In genomic region chr6:118567974-118568373, GRCh38 we compare ENCODE assay signal across 26 cellular contexts. TPM values are rescaled to one million over a fixed set of nuclear protein-coding genes. Genes with fewer than 3 reads are reported as not detected.
"Had no signal": no experiment of that assay in that cellular context is flagged by ENCODE, and none has a peak within 500 bp of the region (broad histone marks: within the 10 kb centered on the region; RNA-seq: fewer than 3 reads in every experiment).

No MANE protein-coding gene starts in this region.

- ATAC-seq: gastroesophageal sphincter; mucosa of descending colon; stimulated activated naive CD8-positive, alpha-beta T cell treated with anti-CD3 and anti-CD28 coated beads, Interleukin-15, Interleukin-2, amounts not matched to agents 100 U/mL and 50 U/mL, for 24 hours; WTC11 had no signal

- H3K4me1 Mint-ChIP-seq: neural crest cell had no signal

- H3K4me1 ChIP-seq: colonic mucosa, esophagus squamous epithelium had no signal

- H3K36me3 ChIP-seq: adrenal gland, colonic mucosa, esophagus squamous epithelium had no signal

- H3K27ac Mint-ChIP-seq: activated naive CD8-positive, alpha-beta T cell; activated T-helper 1 cell treated with anti-CD3 and anti-CD28 coated beads, Interleukin-12 subunit alpha, Interleukin-12 subunit beta, Interleukin-2, Interleukin-4 antibody, amounts not matched to agents 30 ng/mL and 10 ng/mL and 1 ng/mL, durations not matched to agents 14 hours and 24 hours and 36 hours; T-helper 1 cell treated with Interleukin-12 subunit alpha and Interleukin-12 subunit beta and Interleukin-4 antibody, amounts not matched to agents 30 μg/mL and 1 μg/mL, for 36 hours; WTC11 had no signal

- H3K27ac ChIP-seq: adrenal gland, colonic mucosa, dorsolateral prefrontal cortex, esophagus squamous epithelium, gastroesophageal sphincter, upper lobe of left lung had no signal

- FAIRE-seq: astrocyte, islet of Langerhans had no signal

- H3K27me3 Mint-ChIP-seq: activated naive CD8-positive, alpha-beta T cell; central memory CD8-positive, alpha-beta T cell had no signal

- H3K4me3 ChIP-seq: adrenal gland, colonic mucosa, dorsolateral prefrontal cortex, esophagus squamous epithelium, gastroesophageal sphincter, mucosa of descending colon, upper lobe of left lung had no signal

- H3K27me3 ChIP-seq: adrenal gland, colonic mucosa, dorsolateral prefrontal cortex, esophagus squamous epithelium, gastroesophageal sphincter, upper lobe of left lung had no signal

- DNase-seq: activated CD4-positive, alpha-beta T cell treated with anti-CD3 and anti-CD28 coated beads, Interleukin-2, amount 50 U/mL, for 48 hours; activated CD8-positive, alpha-beta memory T cell treated with anti-CD3 and anti-CD28 coated beads, Interleukin-2, amount 50 U/mL, for 48 hours; activated gamma-delta T cell treated with Interleukin-2 at 50 U/mL for 16 hours; adrenal gland; colonic mucosa; dorsolateral prefrontal cortex; esophagus squamous epithelium; head of caudate nucleus; mesendoderm; mucosa of descending colon; occipital lobe; stimulated activated CD4-positive, alpha-beta T cell treated with anti-CD3 and anti-CD28 coated beads, Interleukin-4, amount 100 ng/mL, for 24 hours; stimulated activated naive CD8-positive, alpha-beta T cell treated with anti-CD3 and anti-CD28 coated beads, Interleukin-15, Interleukin-2, amounts not matched to agents 100 U/mL and 50 U/mL, for 24 hours; T1000; upper lobe of left lung had no signal

- H3K4me3 Mint-ChIP-seq: activated naive CD8-positive, alpha-beta T cell; activated T-helper 1 cell treated with anti-CD3 and anti-CD28 coated beads, Interleukin-12 subunit alpha, Interleukin-12 subunit beta, Interleukin-2, Interleukin-4 antibody, amounts not matched to agents 30 ng/mL and 10 ng/mL and 1 ng/mL, durations not matched to agents 14 hours and 24 hours and 36 hours; central memory CD8-positive, alpha-beta T cell; neural crest cell; T-helper 1 cell treated with Interleukin-12 subunit alpha and Interleukin-12 subunit beta and Interleukin-4 antibody, amounts not matched to agents 30 μg/mL and 1 μg/mL, for 36 hours; WTC11 had no signal

- H3K9me3 Mint-ChIP-seq: central memory CD8-positive, alpha-beta T cell; neural crest cell; T-helper 1 cell treated with Interleukin-12 subunit alpha and Interleukin-12 subunit beta and Interleukin-4 antibody, amounts not matched to agents 30 μg/mL and 1 μg/mL, for 36 hours had no signal

- H3K9me3 ChIP-seq: adrenal gland, colonic mucosa, esophagus squamous epithelium, gastroesophageal sphincter, upper lobe of left lung had no signal

RNA-seq across cellular contexts. Expression of gene PLN, which starts 19.9 kb away (rescaled TPM):
- total RNA-seq: activated CD8-positive, alpha-beta memory T cell treated with anti-CD3 and anti-CD28 coated beads for 36 hours; activated T-helper 1 cell treated with anti-CD3 and anti-CD28 coated beads, Interleukin-12 subunit alpha, Interleukin-12 subunit beta, Interleukin-2, Interleukin-4 antibody, amounts not matched to agents 30 ng/mL and 10 ng/mL and 1 ng/mL, durations not matched to agents 14 hours and 24 hours and 36 hours; astrocyte; neural crest cell; renal cortical epithelial cell; WTC11 had no signal
